In genomic region chr14:74612346-74613021, GRCh38 we compare ENCODE assay signal across 8 cellular contexts. TPM values are rescaled to one million over a fixed set of nuclear protein-coding genes. Genes with fewer than 3 reads are reported as not detected.
A peak's percentile ranks its signal among the peaks of the same experiment; 100 is the strongest.
DNase-seq lines count a peak whose midpoint lies in the region; ATAC-seq, FAIRE-seq and TF ChIP-seq lines count a peak whose summit lies in the region.

No MANE protein-coding gene starts in this region.

- POLR2A ChIA-PET in A549 (lab: Yijun Ruan, JAX): interaction anchor here (0.5 to 0.8 kb wide), 2 partner anchors 9 to 29 kb away, joined by 3 to 5 read pairs; no protein-coding TSS in a partner anchor

- no peak for TF ChIP-seq POLR2A in A549 (IDR thresholded peaks at IDR 0.05; ENCODE audit: low read length)
- no peak for TF ChIP-seq POLR2A in erythroblast (IDR thresholded peaks at IDR 0.05; ENCODE audit: low read length)

- peak overlapping the region; percentile 86 for H3K4me2 ChIP-seq in A549

- DNase-seq in A549 (ENCODE audit: low read depth in 1 of 2, low spot score in 1 of 2) (peak; percentile 55 to 78), NOMO-1 treated with DMSO at 0.1 percent for 48 hours (lab: John Stamatoyannopoulos, UW; ENCODE audit: unreplicated experiment) (peak; percentile 68), activated T-cell treated with anti-CD3 and anti-CD28 coated beads for 24 hours (ENCODE audit: low read depth) (peak; percentile 70), erythroblast (lab: John Stamatoyannopoulos, UW) (peak; percentile 86 to 93), mucosa of gallbladder (ENCODE audit: low spot score) (peak; percentile 78)
- DNase-seq in stimulated activated CD8-positive, alpha-beta memory T cell treated with anti-CD3 and anti-CD28 coated beads, Interleukin-4, amount 100 ng/mL, for 24 hours (ENCODE audit: low read depth): peak; percentile 72

- H3K27ac ChIP-seq in A549: peak overlapping the region; percentile 89 to 91

- TF ChIP-seq CTCF in A549 (IDR thresholded peaks at IDR 0.05): peak; percentile 100

- H3K4me3 ChIP-seq in A549: peak overlapping the region; percentile 66

- TF ChIP-seq RAD21 in A549 (conservative IDR thresholded peaks at IDR 0.05 in 1 of 2, IDR thresholded peaks at IDR 0.05 in 1 of 2): peak; percentile 34 to 76; a peak in 3 of 5 replicates

- no peak for FAIRE-seq in A549 (lab: Jason Lieb, UNC)

- no peaks in the 10 kb centered on the region for H3K9me3 ChIP-seq in A549

- CTCF ChIA-PET in A549 (lab: Yijun Ruan, JAX): interaction anchor here (0.5 to 7.2 kb wide), 64 partner anchors 8 to 1115 kb away, joined by 3 to 228 read pairs (median 5); partner anchors contain the start of gene YLPM1

- 16% methylated on average over 23 of the region's 69 CpGs for WGBS in A549 (ENCODE audit: missing lambda C conversion rate)

- ATAC-seq in A549 (peak; percentile 75 to 84), GM18511 (IDR thresholded peaks at IDR 0.05; ENCODE audit: unreplicated experiment) (peak; percentile 72), HG03442 (IDR thresholded peaks at IDR 0.05; ENCODE audit: unreplicated experiment) (peak; percentile 58)

- TF ChIP-seq EP300 in A549 (IDR thresholded peaks at IDR 0.05): peak in 1 of 2 experiments; percentile 35; a peak in 1 of 5 replicates

- H3K4me1 ChIP-seq in A549: peaks cover 54% of the 10 kb centered on the region

TF ChIP-seq in A549, 52 proteins besides CTCF, POLR2A, EP300 and RAD21:
- TF ChIP-seq HMGXB4 (CRISPR knock-in tag; IDR thresholded peaks at IDR 0.05; ENCODE audit: borderline replicate concordance) (no peak), NR3C1 (IDR thresholded peaks at IDR 0.05) (no peak), MAX (IDR thresholded peaks at IDR 0.05) (peak; percentile 44; the same call in 1 of the 2 replicates), MAZ (IDR thresholded peaks at IDR 0.05; ENCODE audit: borderline replicate concordance, low read depth, low read length) (0 out of 2 replicates have a peak, but pooled peaks have one; percentile 27), HOXA7 (CRISPR knock-in tag; IDR thresholded peaks at IDR 0.05) (no peak), ZNF302 (CRISPR knock-in tag; IDR thresholded peaks at IDR 0.05) (no peak), ATOH8 (CRISPR knock-in tag; IDR thresholded peaks at IDR 0.05; ENCODE audit: low read depth) (no peak), GATA3 (IDR thresholded peaks at IDR 0.05; ENCODE audit: borderline replicate concordance) (no peak), SMC3 (IDR thresholded peaks at IDR 0.05) (peak; percentile 92), HOXB5 (CRISPR knock-in tag; IDR thresholded peaks at IDR 0.05) (peak; percentile 11; the same call in 1 of the 2 replicates), KDM5A (IDR thresholded peaks at IDR 0.05) (no peak), JUN (IDR thresholded peaks at IDR 0.05) (peak; percentile 35 to 75; a peak in 4 of 5 replicates), HDAC2 (IDR thresholded peaks at IDR 0.05) (no peak), PHF8 (IDR thresholded peaks at IDR 0.05; ENCODE audit: borderline replicate concordance, low read depth) (no peak)
- TF ChIP-seq, protein P1, sequence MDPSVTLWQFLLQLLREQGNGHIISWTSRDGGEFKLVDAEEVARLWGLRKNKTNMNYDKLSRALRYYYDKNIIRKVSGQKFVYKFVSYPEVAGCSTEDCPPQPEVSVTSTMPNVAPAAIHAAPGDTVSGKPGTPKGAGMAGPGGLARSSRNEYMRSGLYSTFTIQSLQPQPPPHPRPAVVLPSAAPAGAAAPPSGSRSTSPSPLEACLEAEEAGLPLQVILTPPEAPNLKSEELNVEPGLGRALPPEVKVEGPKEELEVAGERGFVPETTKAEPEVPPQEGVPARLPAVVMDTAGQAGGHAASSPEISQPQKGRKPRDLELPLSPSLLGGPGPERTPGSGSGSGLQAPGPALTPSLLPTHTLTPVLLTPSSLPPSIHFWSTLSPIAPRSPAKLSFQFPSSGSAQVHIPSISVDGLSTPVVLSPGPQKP (IDR thresholded peaks at IDR 0.05; ENCODE audit: low read depth, low read length): no peak
- TF ChIP-seq, protein P2, sequence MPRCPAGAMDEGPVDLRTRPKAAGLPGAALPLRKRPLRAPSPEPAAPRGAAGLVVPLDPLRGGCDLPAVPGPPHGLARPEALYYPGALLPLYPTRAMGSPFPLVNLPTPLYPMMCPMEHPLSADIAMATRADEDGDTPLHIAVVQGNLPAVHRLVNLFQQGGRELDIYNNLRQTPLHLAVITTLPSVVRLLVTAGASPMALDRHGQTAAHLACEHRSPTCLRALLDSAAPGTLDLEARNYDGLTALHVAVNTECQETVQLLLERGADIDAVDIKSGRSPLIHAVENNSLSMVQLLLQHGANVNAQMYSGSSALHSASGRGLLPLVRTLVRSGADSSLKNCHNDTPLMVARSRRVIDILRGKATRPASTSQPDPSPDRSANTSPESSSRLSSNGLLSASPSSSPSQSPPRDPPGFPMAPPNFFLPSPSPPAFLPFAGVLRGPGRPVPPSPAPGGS (IDR thresholded peaks at IDR 0.05): 0 out of 3 replicates have a peak, but pooled peaks have one; percentile 54

RNA-seq across cellular contexts. Expression of gene LTBP2, which starts 0.4 kb away (rescaled TPM):
- polyA plus RNA-seq in A549 (2011; rRNA removed): 4.9 and 6.3 TPM in 2 replicates
- polyA plus RNA-seq in A549 (2012; cell fraction: cytosol; rRNA removed): 3.3 and 5.0 TPM in 2 replicates
- polyA plus RNA-seq in A549 (2012; cell fraction: nucleus; rRNA removed): 21.8 and 25.3 TPM in 2 replicates
- 9.9 to 17.1 TPM (median 14.4 TPM) in 3 replicates for polyA plus RNA-seq in A549 (2017; fragmentation: RNase III; extraction: RNeasy Plus Mini Kit Qiagen cat#74134 plus additional on column Dnase treatment)
- 9.0 and 9.7 TPM in 2 replicates for polyA minus RNA-seq in A549 (2011; rRNA and poly(A)+ RNA removed)
- total RNA-seq in mucosa of gallbladder: 84.9 TPM

Comparison
In these comparisons a context has a peak if more than half of its experiments do, and no peak if none do; other contexts are left out.
1. Peak in every context shown above with its lines: DNase-seq, ATAC-seq, H3K4me3 ChIP-seq and H3K27ac ChIP-seq.